ENCODE assay signal across 10 cellular contexts in genomic region chr14:81402123-81402495, GRCh38. TPM values are rescaled to one million over a fixed set of nuclear protein-coding genes. Genes with fewer than 3 reads are reported as not detected.
A peak's percentile ranks its signal among the peaks of the same experiment; 100 is the strongest.
DNase-seq lines count a peak whose midpoint lies in the region; ATAC-seq lines count a peak whose summit lies in the region.
"Had no signal": no experiment of that assay in that cellular context is flagged by ENCODE, and none has a peak within 500 bp of the region (broad histone marks: within the 10 kb centered on the region; RNA-seq: fewer than 3 reads in every experiment).

No MANE protein-coding gene starts in this region.

- DNase-seq in LHCN-M2 (ENCODE audit: low read depth) (peak; percentile 95), caudate nucleus (lab: John Stamatoyannopoulos, UW) (no peak), NCI-H2107 (lab: John Stamatoyannopoulos, UW) (no peak), NCI-H1048 (lab: John Stamatoyannopoulos, UW) (no peak), NCI-H774 (lab: John Stamatoyannopoulos, UW) (no peak), nucleus accumbens (lab: John Stamatoyannopoulos, UW) (no peak)
- DNase-seq in stimulated activated effector memory CD8-positive, alpha-beta T cell treated with anti-CD3 and anti-CD28 coated beads, Interleukin-12 subunit alpha, Interleukin-12 subunit beta, amount 100 ng/mL, for 72 hours (ENCODE audit: low spot score in 2 of 2), result peak in 1 of 2 donors; percentile 46
- DNase-seq: heart left ventricle, NCI-H187 treated with DMSO at 0.1 percent for 48 hours had no signal

- H3K36me3 Mint-ChIP-seq in stimulated activated effector memory CD8-positive, alpha-beta T cell treated with anti-CD3 and anti-CD28 coated beads, Interleukin-12 subunit alpha, Interleukin-12 subunit beta, amount 100 ng/mL, for 72 hours, result peaks cover 6% of the 10 kb centered on the region

- peaks cover 3% of the 10 kb centered on the region for H3K9me3 Mint-ChIP-seq in stimulated activated effector memory CD8-positive, alpha-beta T cell treated with anti-CD3 and anti-CD28 coated beads, Interleukin-12 subunit alpha, Interleukin-12 subunit beta, amount 100 ng/mL, for 72 hours

- peak; percentile 19 for ATAC-seq in GM21447 (IDR thresholded peaks at IDR 0.05; ENCODE audit: unreplicated experiment)
- peak; percentile 49 for ATAC-seq in stimulated activated effector memory CD8-positive, alpha-beta T cell treated with anti-CD3 and anti-CD28 coated beads, Interleukin-12 subunit alpha, Interleukin-12 subunit beta, amount 100 ng/mL, for 72 hours

- H3K4me3 Mint-ChIP-seq in stimulated activated effector memory CD8-positive, alpha-beta T cell treated with anti-CD3 and anti-CD28 coated beads, Interleukin-12 subunit alpha, Interleukin-12 subunit beta, amount 100 ng/mL, for 72 hours, result no peak overlapping the region

- H3K4me1 Mint-ChIP-seq in stimulated activated effector memory CD8-positive, alpha-beta T cell treated with anti-CD3 and anti-CD28 coated beads, Interleukin-12 subunit alpha, Interleukin-12 subunit beta, amount 100 ng/mL, for 72 hours, result peaks cover 22% of the 10 kb centered on the region

- H3K27ac ChIP-seq in caudate nucleus (ENCODE audit: low read depth, low read length), result peak overlapping the region; percentile 19

- no peak overlapping the region for H3K27ac Mint-ChIP-seq in stimulated activated effector memory CD8-positive, alpha-beta T cell treated with anti-CD3 and anti-CD28 coated beads, Interleukin-12 subunit alpha, Interleukin-12 subunit beta, amount 100 ng/mL, for 72 hours

RNA-seq across cellular contexts. Expression of gene STON2, which starts 2.0 kb away (rescaled TPM):
- 36.2 and 44.5 TPM in 2 replicates for total RNA-seq in LHCN-M2 (2014; rRNA removed)
- polyA plus RNA-seq in LHCN-M2 (2012), result 0.55 TPM
